In the genomic region with DNA sequence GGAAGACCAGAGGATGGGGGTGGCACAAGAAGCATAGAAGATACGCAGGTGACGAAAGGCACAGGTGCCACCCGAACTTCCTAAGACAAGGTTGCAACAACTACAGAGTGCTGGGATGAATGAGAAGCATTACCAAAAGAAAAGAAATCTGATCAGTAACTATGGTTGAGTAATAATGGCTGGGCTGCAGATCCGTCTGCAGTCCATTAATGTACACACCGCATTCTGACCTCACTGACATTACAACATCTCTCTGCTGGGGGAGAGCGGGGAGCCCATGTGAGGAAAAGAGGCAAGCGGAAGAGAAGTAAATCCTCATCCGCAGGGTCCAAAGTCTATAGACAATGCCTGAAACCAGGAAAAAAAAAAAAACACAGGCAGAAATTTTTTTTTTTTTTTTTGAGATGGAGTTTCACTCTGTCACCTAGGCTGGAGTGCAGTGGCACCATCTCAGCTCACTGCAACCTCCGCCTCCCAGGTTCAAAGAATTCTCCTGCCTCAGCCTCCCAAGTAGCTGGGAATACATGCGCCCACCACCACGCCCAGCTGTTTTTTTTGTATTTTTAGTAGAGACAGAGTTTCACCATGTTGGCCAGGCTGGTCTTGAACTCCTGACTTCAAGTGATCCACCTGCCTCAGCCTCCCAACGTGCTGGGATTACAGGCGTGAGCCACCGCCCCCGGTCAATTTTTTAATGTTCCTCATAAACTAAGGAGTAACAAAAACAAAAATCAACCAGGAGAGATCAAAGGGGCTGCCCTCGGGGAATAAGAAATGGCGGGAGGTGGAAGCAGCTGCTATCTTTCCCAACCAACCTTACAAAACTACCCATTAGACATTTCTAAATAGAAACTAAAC, we compare ENCODE assay signal across 8 cellular contexts. TPM values are rescaled to one million over a fixed set of nuclear protein-coding genes. Genes with fewer than 3 reads are reported as not detected.
DNase-seq lines count a peak whose midpoint lies in the region; ATAC-seq, FAIRE-seq and TF ChIP-seq lines count a peak whose summit lies in the region.
"Not testable (repeated sequence)": the region's sequence is repeated elsewhere in the genome, so short reads cannot be mapped to it uniquely, and the experiment has no call there.

No MANE protein-coding gene starts in this region.

- peaks cover 98% of the 10 kb centered on the region for H3K4me1 Mint-ChIP-seq in activated CD4-positive, alpha-beta T cell treated with anti-CD3 and anti-CD28 coated beads for 36 hours

- H3K79me2 ChIP-seq in HCT116 (ENCODE audit: insufficient read depth, low read length) (peaks cover 100% of the 10 kb centered on the region), GM12878 (ENCODE audit: control insufficient read depth, insufficient read depth, low read length) (peaks cover 99% of the 10 kb centered on the region), smooth muscle cell (ENCODE audit: low read depth) (peaks cover 100% of the 10 kb centered on the region)

- H3K27ac ChIP-seq in HCT116 (ENCODE audit: low read depth, low read length) (peak overlapping the region; percentile 67), GM12878 (ENCODE audit: control insufficient read depth, insufficient read depth) (peak overlapping the region; percentile 73; the same call in 1 of the 2 replicates), smooth muscle cell (ENCODE audit: low read depth) (peak overlapping the region; percentile 73)

- H3K36me3 ChIP-seq in HCT116 (ENCODE audit: control insufficient read depth in 1 of 2, insufficient read depth in 2 of 2, low read length in 2 of 2); GM12878 (ENCODE audit: control insufficient read depth in 2 of 2, insufficient read depth in 2 of 2, low read length in 1 of 2); smooth muscle cell (ENCODE audit: low read depth): not testable (repeated sequence)

- not testable (repeated sequence) for TF ChIP-seq CTCF in AG10803 (conservative IDR thresholded peaks at IDR 0.05; ENCODE audit: low read length); HCT116 (IDR thresholded peaks at IDR 0.05 in 2 of 3, conservative IDR thresholded peaks at IDR 0.05 in 1 of 3; ENCODE audit: borderline replicate concordance in 1 of 3, insufficient read depth in 1 of 3, low read depth in 2 of 3, low read length in 2 of 3); GM12878 (IDR thresholded peaks at IDR 0.05 in 2 of 3, conservative IDR thresholded peaks at IDR 0.05 in 1 of 3; ENCODE audit: control insufficient read depth in 2 of 3, extremely low read depth in 1 of 3, insufficient read depth in 1 of 3, low read depth in 3 of 3, low read length in 3 of 3); fibroblast of villous mesenchyme (IDR thresholded peaks at IDR 0.05; ENCODE audit: insufficient read depth, low read depth, low read length); smooth muscle cell (IDR thresholded peaks at IDR 0.05; ENCODE audit: borderline replicate concordance, insufficient read depth, poor library complexity, severe bottlenecking)

- FAIRE-seq in GM12878 (lab: Jason Lieb, UNC), result not testable (repeated sequence)

- H3K9ac ChIP-seq in HCT116 (ENCODE audit: low read length); GM12878 (ENCODE audit: control insufficient read depth, insufficient read depth, low read length); smooth muscle cell (ENCODE audit: low read depth): not testable (repeated sequence)

- H3K4me1 ChIP-seq in HCT116 (ENCODE audit: control insufficient read depth in 1 of 2, insufficient read depth in 2 of 2, low read length in 2 of 2), result peaks cover 58 to 78% of the 10 kb centered on the region in 2 experiments
- peaks cover 52% of the 10 kb centered on the region for H3K4me1 ChIP-seq in GM12878 (ENCODE audit: control insufficient read depth, insufficient read depth, low read length)
- H3K4me1 ChIP-seq in smooth muscle cell (ENCODE audit: low read depth), result peaks cover 43% of the 10 kb centered on the region

- intact Hi-C loops in HCT116 (cut with micrococcal nuclease), result loop anchor here (2.0 to 5.0 kb wide), 2 partner anchors 62 to 85 kb away; no protein-coding TSS in a partner anchor
- intact Hi-C loops in activated CD4-positive, alpha-beta T cell treated with anti-CD3 and anti-CD28 coated beads for 36 hours (cut with DNase I, micrococcal nuclease), result loop anchor here (2.0 to 10.0 kb wide), 11 partner anchors 13 to 1345 kb away; a partner anchor contains a TSS
- intact Hi-C loops in GM12878 (cut with micrococcal nuclease; ENCODE audit: unreplicated experiment), result loop anchor here (2.0 to 10.0 kb wide), 3 partner anchors 83 to 855 kb away; no protein-coding TSS in a partner anchor

- TF ChIP-seq RAD21 in HCT116 (IDR thresholded peaks at IDR 0.05; ENCODE audit: low read depth); GM12878 (IDR thresholded peaks at IDR 0.05; ENCODE audit: insufficient read depth, low read depth, low read length): not testable (repeated sequence)

- H3K4me2 ChIP-seq in HCT116 (ENCODE audit: low read length) (peak overlapping the region; percentile 79; the same call in 1 of the 2 replicates), GM12878 (ENCODE audit: control insufficient read depth, insufficient read depth) (0 out of 2 replicates have a peak overlapping the region, but pooled peaks have one; percentile 32)
- not testable (repeated sequence) for H3K4me2 ChIP-seq in smooth muscle cell

- H3K4me3 Mint-ChIP-seq in activated CD4-positive, alpha-beta T cell treated with anti-CD3 and anti-CD28 coated beads for 36 hours, result peak overlapping the region; percentile 75

- H3F3A ChIP-seq in smooth muscle cell (ENCODE audit: low read depth), result peaks cover 15% of the 10 kb centered on the region

- H3K4me3 ChIP-seq in AG10803 (ENCODE audit: low read length); fibroblast of villous mesenchyme (ENCODE audit: low read depth, low read length); smooth muscle cell: not testable (repeated sequence)
- H3K4me3 ChIP-seq in HCT116 (replicated peaks in 1 of 2; ENCODE audit: low read depth in 1 of 2, low read length in 2 of 2) (0 out of 4 replicates have a peak overlapping the region, but pooled peaks of 1 of the 2 experiments have one; percentile 48), GM12878 (peak overlapping the region; percentile 87)

- WGBS in GM12878 (ENCODE audit: insufficient coverage, insufficient replicate concordance, low lambda C conversion rate, missing lambda C conversion rate), result 93% methylated on average over 17 of the region's 17 CpGs
- WGBS in smooth muscle cell (ENCODE audit: low lambda C conversion rate), result 83% methylated on average over 17 of the region's 17 CpGs

- RAD21 ChIA-PET in HCT116 (lab: Charles Lee; ENCODE audit: low non-redundant PET in 1 of 2, low total read pairs in 2 of 2, uncharacterized antibody in 2 of 2, unreplicated experiment in 2 of 2), result not testable (repeated sequence)
- RAD21 ChIA-PET in GM12878 (lab: Charles Lee; ENCODE audit: unreplicated experiment), result interaction anchor here (1.5 to 4.0 kb wide), 6 partner anchors 21 to 83 kb away, joined by 4 to 35 read pairs (median 12); no protein-coding TSS in a partner anchor

- not testable (repeated sequence) for H2AFZ ChIP-seq in HCT116 (ENCODE audit: low read depth, low read length, poor library complexity, severe bottlenecking); GM12878 (ENCODE audit: control insufficient read depth, low read depth, low read length); smooth muscle cell (ENCODE audit: low read depth)

- in situ Hi-C loops in GM12878 (cut with MboI), result loop anchor here (25.0 kb wide), 1 partner anchor 1132 kb away; a partner anchor contains a TSS

- TF ChIP-seq POLR2A in HCT116 (IDR thresholded peaks at IDR 0.05; ENCODE audit: borderline replicate concordance, extremely low read depth, insufficient read depth, insufficient read length); GM12878 (IDR thresholded peaks at IDR 0.05; ENCODE audit: low read depth, low read length): not testable (repeated sequence)

- not testable (repeated sequence) for H3K9me3 ChIP-seq in HCT116 (ENCODE audit: control insufficient read depth in 1 of 2, insufficient read depth in 1 of 2, low read depth in 1 of 2, low read length in 2 of 2); GM12878 (replicated peaks; ENCODE audit: control insufficient read depth, insufficient read depth, low read length); smooth muscle cell (replicated peaks; ENCODE audit: low read depth)

- not testable (repeated sequence) for ATAC-seq in HCT116; activated CD4-positive, alpha-beta T cell treated with anti-CD3 and anti-CD28 coated beads for 36 hours; GM12878

- not testable (repeated sequence) for BruUV-seq in HCT116 (replicated peaks; lab: Mats Ljungman, UMichigan); GM12878 (replicated peaks; lab: Mats Ljungman, UMichigan)

- H4K20me1 ChIP-seq in HCT116 (ENCODE audit: insufficient read depth), result peaks cover 25% of the 10 kb centered on the region; the same call in 1 of the 2 replicates
- not testable (repeated sequence) for H4K20me1 ChIP-seq in GM12878 (ENCODE audit: control insufficient read depth, insufficient read depth)
- peaks cover 100% of the 10 kb centered on the region for H4K20me1 ChIP-seq in smooth muscle cell (ENCODE audit: low read depth)

- not testable (repeated sequence) for H3K27me3 ChIP-seq in HCT116 (ENCODE audit: insufficient read depth, low read length); GM12878 (replicated peaks in 1 of 2; ENCODE audit: control insufficient read depth in 2 of 2, insufficient read depth in 2 of 2, low read length in 1 of 2); smooth muscle cell (ENCODE audit: low read depth)

- peak overlapping the region; percentile 92 for H3K27ac Mint-ChIP-seq in activated CD4-positive, alpha-beta T cell treated with anti-CD3 and anti-CD28 coated beads for 36 hours

- SMC1A ChIA-PET in GM12878 (lab: Charles Lee; ENCODE audit: uncharacterized antibody, unreplicated experiment), result interaction anchor here (0.7 to 4.1 kb wide), 12 partner anchors 20 to 125 kb away, joined by 3 to 27 read pairs (median 8); no protein-coding TSS in a partner anchor

- not testable (repeated sequence) for H3K9me2 ChIP-seq in HCT116 (ENCODE audit: insufficient read depth)

- H3K9me3 Mint-ChIP-seq in activated CD4-positive, alpha-beta T cell treated with anti-CD3 and anti-CD28 coated beads for 36 hours (ENCODE audit: low read depth), result not testable (repeated sequence)

- not testable (repeated sequence) for H3K27me3 Mint-ChIP-seq in activated CD4-positive, alpha-beta T cell treated with anti-CD3 and anti-CD28 coated beads for 36 hours

- peak; percentile 77 for DNase-seq in AG10803 (ENCODE audit: low read depth)
- not testable (repeated sequence) for DNase-seq in HCT116 (ENCODE audit: low read depth, low spot score); activated CD4-positive, alpha-beta T cell treated with anti-CD3 and anti-CD28 coated beads for 36 hours; GM12878 (ENCODE audit: low read depth, low spot score); smooth muscle cell (lab: John Stamatoyannopoulos, UW; ENCODE audit: unreplicated experiment)
- peak; percentile 72 for DNase-seq in NOMO-1 treated with dmso at 0.1 percent for 144 hours (lab: John Stamatoyannopoulos, UW; ENCODE audit: unreplicated experiment)
- DNase-seq in fibroblast of villous mesenchyme (ENCODE audit: low read depth), result peak; percentile 94
- peak; percentile 74 for DNase-seq in mucosa of gallbladder (ENCODE audit: low spot score)

- TF ChIP-seq EP300 in GM12878 (IDR thresholded peaks at IDR 0.05; ENCODE audit: borderline replicate concordance in 1 of 2, control insufficient read depth in 1 of 2, low read depth in 2 of 2, low read length in 2 of 2), result not testable (repeated sequence)

- CTCF ChIA-PET in HCT116 (lab: Charles Lee), result not testable (repeated sequence)
- CTCF ChIA-PET in activated CD4-positive, alpha-beta T cell treated with anti-CD3 and anti-CD28 coated beads for 36 hours (lab: Charles Lee), result interaction anchor here (0.5 to 1.3 kb wide), 2 partner anchors 30 to 276 kb away, joined by 3 read pairs; no protein-coding TSS in a partner anchor
- CTCF ChIA-PET in GM12878 (lab: Yijun Ruan, JAX), result interaction anchor here (1.7 to 3.9 kb wide), 3 partner anchors 65 to 104 kb away, joined by 4 to 21 read pairs (median 8); no protein-coding TSS in a partner anchor

- POLR2A ChIA-PET in HCT116 (lab: Charles Lee), result interaction anchor here (3.0 kb wide), 1 partner anchor 85 kb away, joined by 11 read pairs; no protein-coding TSS in a partner anchor
- POLR2A ChIA-PET in activated CD4-positive, alpha-beta T cell treated with anti-CD3 and anti-CD28 coated beads for 36 hours (lab: Charles Lee), result interaction anchor here (1.2 to 1.8 kb wide), 2 partner anchors 26 to 32 kb away, joined by 3 to 4 read pairs; no protein-coding TSS in a partner anchor
- POLR2A ChIA-PET in GM12878 (lab: Charles Lee), result interaction anchor here (0.6 to 2.4 kb wide), 4 partner anchors 11 to 292 kb away, joined by 4 to 11 read pairs (median 8); no protein-coding TSS in a partner anchor

- peaks cover 58% of the 10 kb centered on the region for H3K36me3 Mint-ChIP-seq in activated CD4-positive, alpha-beta T cell treated with anti-CD3 and anti-CD28 coated beads for 36 hours (ENCODE audit: low read depth)

RNA-seq across cellular contexts. Expression of a gene that starts 7.2 kb away (rescaled TPM):
- total RNA-seq in HCT116 (2021; ENCODE audit: unreplicated experiment) (137 TPM), GM12878 (2014; rRNA removed) (52.2 and 61.7 TPM in 2 replicates), GM12878 (2014; rRNA removed; fragmentation: Illumina TruSeq; extraction: Trizol) (66.3 and 68.6 TPM in 2 replicates), GM12878 (2021) (87.0 and 88.1 TPM in 2 replicates), fibroblast of villous mesenchyme (55.7 and 56.6 TPM in 2 replicates), mucosa of gallbladder (113 TPM), smooth muscle cell (76.6 and 89.1 TPM in 2 replicates)
- polyA plus RNA-seq in HCT116 (2012), result 77.3 and 95.6 TPM in 2 replicates
- 100 to 1,000 TPM; 146 to 173 TPM for total RNA-seq in activated CD4-positive, alpha-beta T cell treated with anti-CD3 and anti-CD28 coated beads for 36 hours
- total RNA-seq in GM12878 (2013; cell fraction: nucleolus; rRNA removed), result 91.0 and 96.5 TPM in 2 replicates
- polyA plus RNA-seq in GM12878 (2011; ENCODE audit: low read depth), result 66.2 TPM
- polyA plus RNA-seq in GM12878 (2011; rRNA removed) (56.7 and 70.4 TPM in 2 replicates), GM12878 (2014; fragmentation: Illumina TruSeq; extraction: Trizol) (115 and 132 TPM in 2 replicates), GM12878 (2014; fragmentation: Nextera tagmentation; extraction: Ambion mirVana) (10 to 100 TPM in 1 of 2 experiments, 1 to 10 TPM in 1; 9.9 to 19.1 TPM), GM12878 (2014; rRNA removed) (49.5 and 53.6 TPM in 2 replicates), GM12878 (2016; fragmentation: Nextera tagmentation; extraction: Ambion mirVana) (1 to 10 TPM; 7.5 to 8.2 TPM), smooth muscle cell (80.2 and 105 TPM in 2 replicates)
- 43.2 and 61.8 TPM in 2 replicates for polyA plus RNA-seq in GM12878 (2011; cell fraction: cytosol; rRNA removed)
- polyA plus RNA-seq in GM12878 (2011; cell fraction: nucleus; rRNA removed), result 59.5 and 64.2 TPM in 2 replicates
- polyA plus RNA-seq in GM12878 (2012), result 87.5 and 98.1 TPM in 2 replicates
- 30.6 and 38.6 TPM in 2 replicates for polyA minus RNA-seq in GM12878 (2011; rRNA and poly(A)+ RNA removed)
- polyA minus RNA-seq in GM12878 (2011; cell fraction: cytosol; rRNA and poly(A)+ RNA removed), result 15.6 and 23.4 TPM in 2 replicates
- polyA minus RNA-seq in GM12878 (2011; cell fraction: nucleus; rRNA and poly(A)+ RNA removed), result 29.5 and 49.8 TPM in 2 replicates
